1 cellular context compared by ENCODE assay signal in genomic region chr16:11682655-11683096, GRCh38.
TF ChIP-seq lines count a peak whose summit lies in the region.

No MANE protein-coding gene starts in this region.

TF ChIP-seq in SK-N-SH treated with all-trans-retinoic acid at 6 μM for 48 hours, 23 proteins besides CTCF, POLR2A, EP300 and RAD21 (continued from another document):
- TF ChIP-seq ZFP30 (CRISPR knock-in tag; IDR thresholded peaks at IDR 0.05), result no peak
- no peak for TF ChIP-seq ESRRG (CRISPR knock-in tag; IDR thresholded peaks at IDR 0.05)
